ENCODE assay signal across 1 cellular context in genomic region chr1:93623436-93623835, GRCh38.
TF ChIP-seq lines count a peak whose summit lies in the region.

No MANE protein-coding gene starts in this region.

TF ChIP-seq in IMR-90, 13 proteins besides CTCF, POLR2A, EP300 and RAD21:
- TF ChIP-seq NFE2L2 (IDR thresholded peaks at IDR 0.05; ENCODE audit: low read depth, low read length) (no peak), MAFK (IDR thresholded peaks at IDR 0.05; ENCODE audit: low read depth, low read length) (peak; percentile 18; the same call in 1 of the 2 replicates)
TF ChIP-seq in IMR-90: peak in this region for 1.
